ENCODE assay signal across 24 cellular contexts in genomic region chr3:74347563-74348268, GRCh38.
"Had no signal": no experiment of that assay in that cellular context is flagged by ENCODE, and none has a peak within 500 bp of the region (broad histone marks: within the 10 kb centered on the region; RNA-seq: fewer than 3 reads in every experiment).

No MANE protein-coding gene starts in this region.

- H3K9me3 ChIP-seq: ascending aorta, SJSA1, SK-N-SH had no signal

- H3K4me1 ChIP-seq: ascending aorta, SJSA1 had no signal

- H3K36me3 ChIP-seq: ascending aorta, cardiac muscle cell, SJSA1 had no signal

- ATAC-seq: activated CD4-positive, alpha-beta T cell treated with anti-CD3 and anti-CD28 coated beads for 36 hours; activated CD4-positive, CD25-positive, alpha-beta regulatory T cell treated with anti-CD3 and anti-CD28 coated beads, Interleukin-2, amount 50 U/mL, for 24 hours; activated CD8-positive, alpha-beta T cell treated with anti-CD3 and anti-CD28 coated beads, Interleukin-2, amount 10 ng/mL, durations not matched to agents 7 days and 5 days; Panc1 had no signal

- H3K27ac ChIP-seq: ascending aorta, cardiac muscle cell, SJSA1 had no signal

- H3K4me3 ChIP-seq: ascending aorta, cardiac muscle cell, SJSA1 had no signal

- H3K9me2 ChIP-seq: SK-N-SH had no signal

- H3K4me2 ChIP-seq: SK-N-SH had no signal

- H3K9ac ChIP-seq: SK-N-SH had no signal

- H3K27me3 ChIP-seq: ascending aorta, cardiac muscle cell, SJSA1 had no signal

- DNase-seq: activated CD4-positive, alpha-beta T cell treated with anti-CD3 and anti-CD28 coated beads for 36 hours; activated CD4-positive, alpha-beta T cell treated with anti-CD3 and anti-CD28 coated beads, Interleukin-2, amount 10 ng/mL, durations not matched to agents 7 days and 5 days; activated CD4-positive, alpha-beta T cell treated with anti-CD3 and anti-CD28 coated beads, Interleukin-2, amount 50 U/mL, for 48 hours; activated CD8-positive, alpha-beta T cell treated with anti-CD3 and anti-CD28 coated beads, Interleukin-2, amount 10 ng/mL, durations not matched to agents 7 days and 5 days; activated gamma-delta T cell; activated naive CD4-positive, alpha-beta T cell treated with Interleukin-2 at 50 U/mL for 16 hours; activated naive CD8-positive, alpha-beta T cell treated with anti-CD3 and anti-CD28 coated beads, Interleukin-2, amount 10 ng/mL, durations not matched to agents 7 days and 5 days; activated T-cell treated with anti-CD3 and anti-CD28 coated beads, Interleukin-2, amount 50 U/mL, for 24 hours; amygdala; Karpas-422; KBM-7; NCI-H1930; NCI-H2081 treated with DMSO at 0.1 percent for 48 hours; NCI-H2171; NCI-H226; NCI-H446 treated with DMSO at 0.1 percent for 48 hours; NCI-H524; SHP77 treated with DMSO at 0.1 percent for 48 hours; SK-N-SH had no signal
